8 cellular contexts compared by ENCODE assay signal in the genomic region with DNA sequence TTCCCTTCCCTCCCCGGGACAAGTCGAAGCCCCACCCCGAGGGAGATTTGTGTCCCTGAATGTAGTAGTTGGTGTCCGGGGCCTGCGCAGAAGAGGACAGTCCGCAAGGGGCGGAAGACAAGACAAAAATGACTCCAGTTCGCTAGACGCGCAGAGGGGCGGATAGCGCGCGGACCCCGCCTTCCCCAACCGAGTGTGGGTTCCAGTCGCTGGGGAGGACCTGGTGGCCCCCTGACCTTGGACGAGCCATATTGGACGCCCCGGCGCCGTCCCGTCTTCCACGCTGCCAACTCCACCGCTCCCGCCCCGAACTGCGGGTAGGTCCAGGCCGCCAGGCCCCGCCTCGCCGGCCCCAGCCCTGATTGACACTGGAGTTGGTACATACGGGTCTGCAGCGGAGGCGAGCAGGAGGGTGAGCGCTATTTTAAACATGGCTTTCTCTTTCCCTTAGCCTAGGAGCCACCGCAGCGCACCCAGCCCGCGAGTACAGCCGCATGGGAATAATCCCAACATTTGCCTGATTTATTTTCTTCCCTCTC. TPM values are rescaled to one million over a fixed set of nuclear protein-coding genes. Genes with fewer than 3 reads are reported as not detected.
A peak's percentile ranks its signal among the peaks of the same experiment; 100 is the strongest.
DNase-seq lines count a peak whose midpoint lies in the region; TF ChIP-seq lines count a peak whose summit lies in the region.

No MANE protein-coding gene starts in this region.

- peak overlapping the region; percentile 67 for H3K9ac ChIP-seq in endodermal cell (ENCODE audit: extremely low read depth, low read length, poor library complexity, severe bottlenecking)

- peak; percentile 89 for DNase-seq in Caco-2
- peak; percentile 82 for DNase-seq in GM20000 (ENCODE audit: low spot score)
- DNase-seq in HS-5 (ENCODE audit: low read depth), result peak; percentile 65
- peak; percentile 83 for DNase-seq in NOMO-1 (lab: John Stamatoyannopoulos, UW; ENCODE audit: unreplicated experiment in 2 of 2)
- DNase-seq in activated CD8-positive, alpha-beta memory T cell treated with anti-CD3 and anti-CD28 coated beads, Interleukin-2, amount 50 U/mL, for 1 hour (ENCODE audit: extremely low read depth), result peak; percentile 4
- peak; percentile 95 for DNase-seq in endodermal cell
- DNase-seq in mesothelial cell of epicardium (ENCODE audit: low spot score in 2 of 2, unreplicated experiment in 2 of 2), result peak; percentile 48 to 77
- DNase-seq in stimulated activated CD8-positive, alpha-beta memory T cell treated with anti-CD3 and anti-CD28 coated beads, Interleukin-15, amount 100 ng/mL, for 4 hours (ENCODE audit: low read depth in 2 of 2), result peak; percentile 32 to 40

- POLR2A ChIA-PET in Caco-2 (lab: Charles Lee), result no interaction called here

- CTCF ChIA-PET in Caco-2 (lab: Charles Lee), result no interaction called here

- H3K36me3 Mint-ChIP-seq in Caco-2 (ENCODE audit: insufficient read depth, unreplicated experiment), result peaks cover 20% of the 10 kb centered on the region
- H3K36me3 Mint-ChIP-seq in endodermal cell (ENCODE audit: low read depth), result peaks cover 12% of the 10 kb centered on the region
- peaks cover 4% of the 10 kb centered on the region for H3K36me3 Mint-ChIP-seq in mesothelial cell of epicardium

- H3K9me3 Mint-ChIP-seq in Caco-2 (ENCODE audit: unreplicated experiment) (no peaks in the 10 kb centered on the region), endodermal cell (peaks cover 9% of the 10 kb centered on the region), mesothelial cell of epicardium (peaks cover 6% of the 10 kb centered on the region)

- H3K4me1 ChIP-seq in Caco-2 (peaks cover 34% of the 10 kb centered on the region), endodermal cell (ENCODE audit: control insufficient read depth, insufficient read depth, low read length) (peaks cover 4% of the 10 kb centered on the region)

- H3K4me1 Mint-ChIP-seq in Caco-2 (ENCODE audit: low read depth, unreplicated experiment) (peaks cover 34% of the 10 kb centered on the region), endodermal cell (peaks cover 14% of the 10 kb centered on the region), mesothelial cell of epicardium (peaks cover 25% of the 10 kb centered on the region)

- 0% methylated on average over 28 to 41 of the region's 41 CpGs for WGBS in endodermal cell (ENCODE audit: insufficient coverage in 1 of 2, insufficient read length in 1 of 2), 2 experiments

- peak overlapping the region; percentile 52 for H3K27ac ChIP-seq in endodermal cell (ENCODE audit: low read depth, low read length)

- H3K4me3 Mint-ChIP-seq in Caco-2 (ENCODE audit: unreplicated experiment), result peak overlapping the region; percentile 85
- peak overlapping the region; percentile 83 for H3K4me3 Mint-ChIP-seq in endodermal cell
- H3K4me3 Mint-ChIP-seq in mesothelial cell of epicardium, result peak overlapping the region; percentile 92

- H3K27ac Mint-ChIP-seq in Caco-2 (ENCODE audit: unreplicated experiment) (peak overlapping the region; percentile 86), endodermal cell (peak overlapping the region; percentile 92), mesothelial cell of epicardium (peak overlapping the region; percentile 97)

- no TSS peak for BruUV-seq in Caco-2 (replicated peaks; lab: Mats Ljungman, UMichigan)

- intact Hi-C loops in Caco-2 (cut with micrococcal nuclease; ENCODE audit: unreplicated experiment), result loop anchor here (1.0 to 10.0 kb wide), 9 partner anchors 9 to 631 kb away; a partner anchor contains a TSS

- H3K36me3 ChIP-seq in Caco-2 (ENCODE audit: control insufficient read depth, insufficient read depth, low read length) (no peaks in the 10 kb centered on the region), endodermal cell (ENCODE audit: control insufficient read depth, insufficient read depth, low read length) (peaks cover 3% of the 10 kb centered on the region)

- H3K4me3 ChIP-seq in Caco-2 (ENCODE audit: low read depth, low read length) (peak overlapping the region; percentile 66), endodermal cell (ENCODE audit: low read length) (peak overlapping the region; percentile 97)

- H3K9me3 ChIP-seq in Caco-2, result no peaks in the 10 kb centered on the region
- H3K9me3 ChIP-seq in endodermal cell (ENCODE audit: control insufficient read depth, low read length), result peaks cover 7% of the 10 kb centered on the region

- H3K27me3 Mint-ChIP-seq in Caco-2 (ENCODE audit: insufficient read depth, unreplicated experiment) (no peaks in the 10 kb centered on the region), endodermal cell (ENCODE audit: insufficient read depth) (peaks cover 6% of the 10 kb centered on the region), mesothelial cell of epicardium (ENCODE audit: low read depth) (no peaks in the 10 kb centered on the region)

- H3K27me3 ChIP-seq in Caco-2 (replicated peaks; ENCODE audit: control insufficient read depth, insufficient read depth, low read length), result no peaks in the 10 kb centered on the region
- H3K27me3 ChIP-seq in endodermal cell (ENCODE audit: control insufficient read depth, insufficient read depth, low read length, poor library complexity, severe bottlenecking), result no peaks in the 10 kb centered on the region

- TF ChIP-seq CTCF in Caco-2 (IDR thresholded peaks at IDR 0.05; ENCODE audit: insufficient read depth in 1 of 2, low read depth in 1 of 2, low read length in 1 of 2, severe bottlenecking in 1 of 2, unreplicated experiment in 1 of 2), result peak in 1 of 2 experiments; percentile 48
- no peak for TF ChIP-seq CTCF in GM20000 (IDR thresholded peaks at IDR 0.05; ENCODE audit: extremely low read depth, missing control alignments)
- peak; percentile 69 for TF ChIP-seq CTCF in endodermal cell (conservative IDR thresholded peaks at IDR 0.05)
- TF ChIP-seq CTCF in mesothelial cell of epicardium (IDR thresholded peaks at IDR 0.05; ENCODE audit: unreplicated experiment), result no peak

RNA-seq across cellular contexts. Expression of a gene that starts 0.8 kb away (rescaled TPM):
- total RNA-seq in Caco-2 (2022) (246 and 251 TPM in 2 replicates), endodermal cell (100 to 1,000 TPM; 139 to 157 TPM), mesothelial cell of epicardium (104 to 106 TPM (median 104 TPM) in 3 replicates)
- 162 TPM for polyA plus RNA-seq in endodermal cell (2013, experiment 1 of 2)
- polyA plus RNA-seq in endodermal cell (2013, experiment 2 of 2), result 167 TPM

Comparison
In these comparisons a context has a peak if more than half of its experiments do, and no peak if none do; other contexts are left out.
1. Peak in every context shown above with its lines: DNase-seq, H3K4me3 ChIP-seq and H3K27ac ChIP-seq.
2. DNase-seq: peak in every context shown above with its lines; median percentile 95 in endodermal cell; 89 in Caco-2; 83 in NOMO-1; 82 in GM20000; 65 in HS-5; 62 in mesothelial cell of epicardium; 36 in stimulated activated CD8-positive, alpha-beta memory T cell treated with anti-CD3 and anti-CD28 coated beads, Interleukin-15, amount 100 ng/mL, for 4 hours; 4 in activated CD8-positive, alpha-beta memory T cell treated with anti-CD3 and anti-CD28 coated beads, Interleukin-2, amount 50 U/mL, for 1 hour.